In genomic region chr7:132988117-132988516, GRCh38 we compare ENCODE assay signal across 34 cellular contexts.
DNase-seq lines count a peak whose midpoint lies in the region; ATAC-seq, FAIRE-seq and TF ChIP-seq lines count a peak whose summit lies in the region.
"Had no signal": no experiment of that assay in that cellular context is flagged by ENCODE, and none has a peak within 500 bp of the region (broad histone marks: within the 10 kb centered on the region; RNA-seq: fewer than 3 reads in every experiment).

No MANE protein-coding gene starts in this region.

- H3K9me1 ChIP-seq in K562 (ENCODE audit: control insufficient read depth, insufficient read depth, low read length), result peaks cover 3% of the 10 kb centered on the region

- no peak for ATAC-seq in K562
- ATAC-seq in activated CD8-positive, alpha-beta memory T cell treated with anti-CD3 and anti-CD28 coated beads, Interleukin-2, amount 10 ng/mL, durations not matched to agents 7 days and 5 days, result no peak
- ATAC-seq in HG02852 (IDR thresholded peaks at IDR 0.05; ENCODE audit: unreplicated experiment), result no peak
- ATAC-seq: A549; CD8-positive, alpha-beta T cell had no signal

- H3K27ac ChIP-seq in HEK293 (ENCODE audit: extremely low read depth, low read depth, low read length) (no peak overlapping the region), K562 (ENCODE audit: extremely low read depth, low read depth, low read length) (no peak overlapping the region)
- H3K27ac ChIP-seq: 22Rv1; A549; BLaER1; BLaER1 treated with 17β-estradiol and CSF1 and Interleukin-3, amounts not matched to agents 10 nM and 100 nM; C4-2B had no signal

- no peaks in the 10 kb centered on the region; the same call in 1 of the 2 replicates for H4K20me1 ChIP-seq in K562 (replicated peaks; ENCODE audit: control insufficient read depth, insufficient read depth, low read length)

- no peak for TF ChIP-seq EP300 in K562 (IDR thresholded peaks at IDR 0.05; ENCODE audit: low read length)

- in situ Hi-C loops in K562 (cut with MboI), result no loop called here

- CTCF ChIA-PET in HEK293 (lab: Yijun Ruan, JAX) (no interaction called here), K562 (lab: Yijun Ruan, JAX; ENCODE audit: low intra/inter-chr PET ratio) (no interaction called here)
- CTCF ChIA-PET in activated CD8-positive, alpha-beta memory T cell treated with anti-CD3 and anti-CD28 coated beads, Interleukin-2, amount 10 ng/mL, durations not matched to agents 7 days and 5 days (lab: Charles Lee), result no interaction called here

- DNase-seq in GM12892 (ENCODE audit: insufficient read length) (no peak), K562 (ENCODE audit: extremely low read depth in 1 of 4, low spot score in 3 of 4) (no peak)
- DNase-seq in activated naive CD4-positive, alpha-beta T cell treated with anti-CD3 and anti-CD28 coated beads, Interleukin-2, amount 50 U/mL, for 16 hours, result no peak
- DNase-seq in activated CD8-positive, alpha-beta memory T cell treated with anti-CD3 and anti-CD28 coated beads, Interleukin-2, amount 10 ng/mL, durations not matched to agents 7 days and 5 days, result no peak
- DNase-seq: 8988T; ACHN; AML-193; BE2C; C1 segment of cervical spinal cord; Caco-2; Calu3; CD4-positive, alpha-beta memory T cell; CD4-positive, alpha-beta T cell; CD4-positive, CD25-positive, alpha-beta regulatory T cell; CD8-positive, alpha-beta memory T cell; CD8-positive, alpha-beta T cell; COR-L47; DMS 273 treated with DMSO at 0.1 percent for 48 hours; DMS153; DMS53; DMS79; DMS79 treated with DMSO at 0.1 percent for 48 hours; DND-41; EL had no signal

- intact Hi-C loops in K562 (cut with micrococcal nuclease), result no loop called here

- FAIRE-seq in GM12892 (lab: Jason Lieb, UNC) (peak; percentile 57), K562 (lab: Jason Lieb, UNC) (no peak)
- FAIRE-seq: A549, D721Med had no signal

- TF ChIP-seq CTCF in HEK293 (tag by site-specific recombination; IDR thresholded peaks at IDR 0.05) (no peak), K562 (IDR thresholded peaks at IDR 0.05 in 2 of 3, conservative IDR thresholded peaks at IDR 0.05 in 1 of 3; ENCODE audit: insufficient read depth in 2 of 3, low read depth in 1 of 3, low read length in 3 of 3) (no peak)

- H2AFZ ChIP-seq in K562 (ENCODE audit: low read depth, low read length), result no peak overlapping the region

- H3K4me3 Mint-ChIP-seq in activated CD8-positive, alpha-beta memory T cell treated with anti-CD3 and anti-CD28 coated beads, Interleukin-2, amount 10 ng/mL, durations not matched to agents 7 days and 5 days, result no peak overlapping the region
- H3K4me3 Mint-ChIP-seq: B cell; CD14-positive monocyte; CD4-positive, alpha-beta memory T cell; CD4-positive, alpha-beta T cell; CD4-positive, CD25-positive, alpha-beta regulatory T cell; CD8-positive, alpha-beta memory T cell; CD8-positive, alpha-beta T cell had no signal

- peaks cover 2% of the 10 kb centered on the region; the same call in 1 of the 2 replicates for H3K4me1 ChIP-seq in HEK293 (ENCODE audit: control insufficient read depth, insufficient read depth, low read length)
- H3K4me1 ChIP-seq in K562 (replicated peaks in 1 of 2; ENCODE audit: control insufficient read depth in 2 of 2, insufficient read depth in 2 of 2, low read length in 2 of 2), result peaks cover 0 to 7% of the 10 kb centered on the region in 2 experiments; a peak in 2 of 5 replicates
- H3K4me1 ChIP-seq: BLaER1; BLaER1 treated with 17β-estradiol and CSF1 and Interleukin-3, amounts not matched to agents 10 nM and 100 nM had no signal

- H3K9me3 ChIP-seq in HEK293 (ENCODE audit: control insufficient read depth, insufficient read depth, low read depth, low read length), result no peaks in the 10 kb centered on the region
- no peaks in the 10 kb centered on the region for H3K9me3 ChIP-seq in K562 (replicated peaks; ENCODE audit: control insufficient read depth, insufficient read depth, low read depth, low read length)
- H3K9me3 ChIP-seq: Caco-2 had no signal

- peaks cover 11% of the 10 kb centered on the region for H3K36me3 Mint-ChIP-seq in activated CD8-positive, alpha-beta memory T cell treated with anti-CD3 and anti-CD28 coated beads, Interleukin-2, amount 10 ng/mL, durations not matched to agents 7 days and 5 days

- no peaks in the 10 kb centered on the region for H3K36me3 ChIP-seq in HEK293 (ENCODE audit: control insufficient read depth in 2 of 2, insufficient read depth in 1 of 2, low read length in 2 of 2)
- H3K36me3 ChIP-seq in K562 (ENCODE audit: control insufficient read depth, insufficient read depth, low read length), result no peaks in the 10 kb centered on the region; the same call in 2 of the 3 replicates
- H3K36me3 ChIP-seq: BE2C had no signal

- no peak overlapping the region for H3K9ac ChIP-seq in K562 (ENCODE audit: insufficient read depth in 1 of 2, low read depth in 2 of 2, low read length in 2 of 2)
- H3K9ac ChIP-seq: BLaER1; BLaER1 treated with 17β-estradiol and CSF1 and Interleukin-3, amounts not matched to agents 10 nM and 100 nM had no signal

- no peak overlapping the region for H3K27ac Mint-ChIP-seq in activated CD8-positive, alpha-beta memory T cell treated with anti-CD3 and anti-CD28 coated beads, Interleukin-2, amount 10 ng/mL, durations not matched to agents 7 days and 5 days
- H3K27ac Mint-ChIP-seq: B cell; CD14-positive monocyte; CD4-positive, alpha-beta memory T cell; CD4-positive, alpha-beta T cell; CD4-positive, CD25-positive, alpha-beta regulatory T cell; CD8-positive, alpha-beta memory T cell; CD8-positive, alpha-beta T cell had no signal

- WGBS in K562 (ENCODE audit: insufficient coverage, low coverage, missing lambda C conversion rate), result 82% methylated on average over 1 of the region's 1 CpG

- H3K4me2 ChIP-seq in K562 (ENCODE audit: insufficient read depth, low read length), result no peak overlapping the region
- H3K4me2 ChIP-seq: A549; BLaER1; BLaER1 treated with 17β-estradiol and CSF1 and Interleukin-3, amounts not matched to agents 10 nM and 100 nM had no signal

- TF ChIP-seq RAD21 in K562 (CRISPR knock-in tag; conservative IDR thresholded peaks at IDR 0.05 in 1 of 2, IDR thresholded peaks at IDR 0.05 in 1 of 2), result no peak

- no peak overlapping the region for H3K4me3 ChIP-seq in HEK293 (ENCODE audit: low read depth, low read length)
- no peak overlapping the region for H3K4me3 ChIP-seq in K562
- H3K4me3 ChIP-seq: A549; BLaER1; BLaER1 treated with 17β-estradiol and CSF1 and Interleukin-3, amounts not matched to agents 10 nM and 100 nM had no signal

- no peaks in the 10 kb centered on the region for H3K27me3 ChIP-seq in K562 (ENCODE audit: control insufficient read depth in 2 of 2, insufficient read depth in 2 of 2, low read length in 2 of 2)
- H3K27me3 ChIP-seq: BE2C; BLaER1; BLaER1 treated with 17β-estradiol and CSF1 and Interleukin-3, amounts not matched to agents 10 nM and 100 nM had no signal

- POLR2A ChIA-PET in HEK293 (lab: Yijun Ruan, JAX), result no interaction called here
- POLR2A ChIA-PET in K562 (lab: Yijun Ruan, JAX), result no interaction called here

- TF ChIP-seq POLR2A in GM12892 (IDR thresholded peaks at IDR 0.05; ENCODE audit: low read depth, low read length), result no peak
- no peak for TF ChIP-seq POLR2A in K562 (conservative IDR thresholded peaks at IDR 0.05)

- BruUV-seq in K562 (replicated peaks; lab: Mats Ljungman, UMichigan), result no TSS peak

- H3K27me3 Mint-ChIP-seq in activated CD8-positive, alpha-beta memory T cell treated with anti-CD3 and anti-CD28 coated beads, Interleukin-2, amount 10 ng/mL, durations not matched to agents 7 days and 5 days, result no peaks in the 10 kb centered on the region
- H3K27me3 Mint-ChIP-seq: B cell; CD4-positive, alpha-beta memory T cell; CD4-positive, alpha-beta T cell; CD4-positive, CD25-positive, alpha-beta regulatory T cell; CD8-positive, alpha-beta memory T cell had no signal

- H3K79me2 ChIP-seq in K562 (ENCODE audit: control insufficient read depth, insufficient read depth, low read length), result peaks cover 67% of the 10 kb centered on the region

- H3K4me1 Mint-ChIP-seq in activated CD8-positive, alpha-beta memory T cell treated with anti-CD3 and anti-CD28 coated beads, Interleukin-2, amount 10 ng/mL, durations not matched to agents 7 days and 5 days, result no peaks in the 10 kb centered on the region

- peaks cover 2% of the 10 kb centered on the region for H3K9me3 Mint-ChIP-seq in activated CD8-positive, alpha-beta memory T cell treated with anti-CD3 and anti-CD28 coated beads, Interleukin-2, amount 10 ng/mL, durations not matched to agents 7 days and 5 days (ENCODE audit: low read depth)
- H3K9me3 Mint-ChIP-seq: CD8-positive, alpha-beta memory T cell; CD8-positive, alpha-beta T cell had no signal

TF ChIP-seq in K562, 482 proteins besides CTCF, POLR2A, EP300 and RAD21:
- TF ChIP-seq PBX2 (CRISPR knock-in tag; IDR thresholded peaks at IDR 0.05; ENCODE audit: low read depth) (no peak), PBX2 (tag; conservative IDR thresholded peaks at IDR 0.05; ENCODE audit: low read depth) (no peak), EGR1 (conservative IDR thresholded peaks at IDR 0.05) (peak; percentile 51; the same call in 1 of the 2 replicates), ZNF444 (CRISPR knock-in tag; IDR thresholded peaks at IDR 0.05) (no peak), SNRNP70 (optimal IDR thresholded peaks at IDR 0.05; ENCODE audit: low read depth, low read length) (no peak)
